ENCODE assay signal across 9 cellular contexts in genomic region chr7:93799750-93800357, GRCh38.
A peak's percentile ranks its signal among the peaks of the same experiment; 100 is the strongest.
DNase-seq lines count a peak whose midpoint lies in the region; ATAC-seq and TF ChIP-seq lines count a peak whose summit lies in the region.
"Had no signal": no experiment of that assay in that cellular context is flagged by ENCODE, and none has a peak within 500 bp of the region (broad histone marks: within the 10 kb centered on the region; RNA-seq: fewer than 3 reads in every experiment).

No MANE protein-coding gene starts in this region.

- H3K27me3 ChIP-seq in kidney epithelial cell (ENCODE audit: control insufficient read depth, insufficient read depth, low read length) (no peaks in the 10 kb centered on the region), gastrocnemius medialis (no peaks in the 10 kb centered on the region)
- H3K27me3 ChIP-seq: SJCRH30 had no signal

- no peaks in the 10 kb centered on the region for H3K9me3 ChIP-seq in gastrocnemius medialis
- H3K9me3 ChIP-seq: SJCRH30 had no signal

- no peak overlapping the region for H3K27ac Mint-ChIP-seq in WTC11

- no peak overlapping the region for H3K4me3 ChIP-seq in kidney epithelial cell (ENCODE audit: low read depth, low read length)
- H3K4me3 ChIP-seq in gastrocnemius medialis, result no peak overlapping the region
- H3K4me3 ChIP-seq: SJCRH30 had no signal

- ATAC-seq in HG03432 (IDR thresholded peaks at IDR 0.05; ENCODE audit: unreplicated experiment) (peak; percentile 54), WTC11 (peak; percentile 60; the same call in 1 of the 2 replicates), HG03571 (IDR thresholded peaks at IDR 0.05; ENCODE audit: unreplicated experiment) (no peak), gastrocnemius medialis (no peak), HG03469 (IDR thresholded peaks at IDR 0.05; ENCODE audit: unreplicated experiment) (no peak)
- no peak for ATAC-seq in activated CD4-positive, CD25-positive, alpha-beta regulatory T cell treated with anti-CD3 and anti-CD28 coated beads, Interleukin-2, amount 50 U/mL, for 24 hours

- peaks cover 5% of the 10 kb centered on the region; the same call in 1 of the 2 replicates for H3K36me3 Mint-ChIP-seq in WTC11

- intact Hi-C loops in gastrocnemius medialis (cut with DNase I; ENCODE audit: low total_unique reads), result no loop called here

- H3K27ac ChIP-seq in gastrocnemius medialis, result no peak overlapping the region
- H3K27ac ChIP-seq: SJCRH30 had no signal

- no peaks in the 10 kb centered on the region for H3K27me3 Mint-ChIP-seq in WTC11 (ENCODE audit: low read depth)

- TF ChIP-seq CTCF in WTC11 (IDR thresholded peaks at IDR 0.05), result no peak
- peak; percentile 48 for TF ChIP-seq CTCF in kidney epithelial cell (IDR thresholded peaks at IDR 0.05; ENCODE audit: insufficient read depth, low read length, poor library complexity, severe bottlenecking)
- TF ChIP-seq CTCF in gastrocnemius medialis (IDR thresholded peaks at IDR 0.05 in 4 of 5, conservative IDR thresholded peaks at IDR 0.05 in 1 of 5), result peak in 2 of 5 experiments; percentile 14 to 22

- DNase-seq in COLO829 (ENCODE audit: low spot score) (peak; percentile 51), WTC11 (ENCODE audit: low spot score) (no peak), kidney epithelial cell (ENCODE audit: low read depth) (no peak), gastrocnemius medialis (no peak)

- in situ Hi-C loops in gastrocnemius medialis (cut with MboI; ENCODE audit: low sequenced_read_pairs in 4 of 4), result no loop called here

- TF ChIP-seq POLR2A in gastrocnemius medialis (IDR thresholded peaks at IDR 0.05), result no peak

- CTCF ChIA-PET in WTC11 (lab: Charles Lee), result interaction anchor here (0.6 to 1.9 kb wide), 9 partner anchors 14 to 288 kb away, joined by 3 to 8 read pairs (median 4); partner anchors contain the start of genes CALCR and TFPI2

- H3K4me3 Mint-ChIP-seq in WTC11, result no peak overlapping the region

- H3K9me3 Mint-ChIP-seq in WTC11, result peaks cover 28% of the 10 kb centered on the region

- H3K36me3 ChIP-seq in kidney epithelial cell (ENCODE audit: control insufficient read depth, insufficient read depth, low read length) (no peaks in the 10 kb centered on the region), gastrocnemius medialis (no peaks in the 10 kb centered on the region)

- H3K4me1 ChIP-seq in gastrocnemius medialis, result no peaks in the 10 kb centered on the region

- POLR2A ChIA-PET in WTC11 (lab: Charles Lee), result no interaction called here

- H3K4me1 Mint-ChIP-seq in WTC11, result no peaks in the 10 kb centered on the region; the same call in 1 of the 2 replicates

TF ChIP-seq in WTC11, 78 proteins besides CTCF, POLR2A, EP300 and RAD21:
- TF ChIP-seq SP1 (CRISPR knock-in tag; conservative IDR thresholded peaks at IDR 0.05), result no peak
- TF ChIP-seq JAZF1 (CRISPR knock-in tag; IDR thresholded peaks at IDR 0.05), result no peak
- TF ChIP-seq ZNF219 (CRISPR knock-in tag; IDR thresholded peaks at IDR 0.05; ENCODE audit: borderline replicate concordance), result no peak
- TF ChIP-seq ZNF138 (CRISPR knock-in tag; conservative IDR thresholded peaks at IDR 0.05), result no peak
- TF ChIP-seq ZNF281 (CRISPR knock-in tag; IDR thresholded peaks at IDR 0.05), result no peak
- no peak for TF ChIP-seq OVOL2 (CRISPR knock-in tag; IDR thresholded peaks at IDR 0.05; ENCODE audit: borderline replicate concordance)
- no peak for TF ChIP-seq ZNF671 (CRISPR knock-in tag; IDR thresholded peaks at IDR 0.05)
- TF ChIP-seq, protein P1, sequence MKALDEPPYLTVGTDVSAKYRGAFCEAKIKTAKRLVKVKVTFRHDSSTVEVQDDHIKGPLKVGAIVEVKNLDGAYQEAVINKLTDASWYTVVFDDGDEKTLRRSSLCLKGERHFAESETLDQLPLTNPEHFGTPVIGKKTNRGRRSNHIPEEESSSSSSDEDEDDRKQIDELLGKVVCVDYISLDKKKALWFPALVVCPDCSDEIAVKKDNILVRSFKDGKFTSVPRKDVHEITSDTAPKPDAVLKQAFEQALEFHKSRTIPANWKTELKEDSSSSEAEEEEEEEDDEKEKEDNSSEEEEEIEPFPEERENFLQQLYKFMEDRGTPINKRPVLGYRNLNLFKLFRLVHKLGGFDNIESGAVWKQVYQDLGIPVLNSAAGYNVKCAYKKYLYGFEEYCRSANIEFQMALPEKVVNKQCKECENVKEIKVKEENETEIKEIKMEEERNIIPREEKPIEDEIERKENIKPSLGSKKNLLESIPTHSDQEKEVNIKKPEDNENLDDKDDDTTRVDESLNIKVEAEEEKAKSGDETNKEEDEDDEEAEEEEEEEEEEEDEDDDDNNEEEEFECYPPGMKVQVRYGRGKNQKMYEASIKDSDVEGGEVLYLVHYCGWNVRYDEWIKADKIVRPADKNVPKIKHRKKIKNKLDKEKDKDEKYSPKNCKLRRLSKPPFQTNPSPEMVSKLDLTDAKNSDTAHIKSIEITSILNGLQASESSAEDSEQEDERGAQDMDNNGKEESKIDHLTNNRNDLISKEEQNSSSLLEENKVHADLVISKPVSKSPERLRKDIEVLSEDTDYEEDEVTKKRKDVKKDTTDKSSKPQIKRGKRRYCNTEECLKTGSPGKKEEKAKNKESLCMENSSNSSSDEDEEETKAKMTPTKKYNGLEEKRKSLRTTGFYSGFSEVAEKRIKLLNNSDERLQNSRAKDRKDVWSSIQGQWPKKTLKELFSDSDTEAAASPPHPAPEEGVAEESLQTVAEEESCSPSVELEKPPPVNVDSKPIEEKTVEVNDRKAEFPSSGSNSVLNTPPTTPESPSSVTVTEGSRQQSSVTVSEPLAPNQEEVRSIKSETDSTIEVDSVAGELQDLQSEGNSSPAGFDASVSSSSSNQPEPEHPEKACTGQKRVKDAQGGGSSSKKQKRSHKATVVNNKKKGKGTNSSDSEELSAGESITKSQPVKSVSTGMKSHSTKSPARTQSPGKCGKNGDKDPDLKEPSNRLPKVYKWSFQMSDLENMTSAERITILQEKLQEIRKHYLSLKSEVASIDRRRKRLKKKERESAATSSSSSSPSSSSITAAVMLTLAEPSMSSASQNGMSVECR (CRISPR knock-in tag; IDR thresholded peaks at IDR 0.05; ENCODE audit: borderline replicate concordance), result no peak
- TF ChIP-seq IRF1 (CRISPR knock-in tag; IDR thresholded peaks at IDR 0.05), result no peak
- no peak for TF ChIP-seq RORB (CRISPR knock-in tag; IDR thresholded peaks at IDR 0.05)
- no peak for TF ChIP-seq JUN (CRISPR knock-in tag; IDR thresholded peaks at IDR 0.05)

Comparison
In these comparisons a context has a peak if more than half of its experiments do, and no peak if none do; other contexts are left out.
1. ATAC-seq: peak in HG03432 (single experiment) and WTC11 (single experiment); none in HG03571 (single experiment), gastrocnemius medialis (0 of 2), activated CD4-positive, CD25-positive, alpha-beta regulatory T cell treated with anti-CD3 and anti-CD28 coated beads, Interleukin-2, amount 50 U/mL, for 24 hours (0 of 2) and HG03469 (single experiment).